Comparison of ENCODE assay signal across 1 cellular context in the genomic region with DNA sequence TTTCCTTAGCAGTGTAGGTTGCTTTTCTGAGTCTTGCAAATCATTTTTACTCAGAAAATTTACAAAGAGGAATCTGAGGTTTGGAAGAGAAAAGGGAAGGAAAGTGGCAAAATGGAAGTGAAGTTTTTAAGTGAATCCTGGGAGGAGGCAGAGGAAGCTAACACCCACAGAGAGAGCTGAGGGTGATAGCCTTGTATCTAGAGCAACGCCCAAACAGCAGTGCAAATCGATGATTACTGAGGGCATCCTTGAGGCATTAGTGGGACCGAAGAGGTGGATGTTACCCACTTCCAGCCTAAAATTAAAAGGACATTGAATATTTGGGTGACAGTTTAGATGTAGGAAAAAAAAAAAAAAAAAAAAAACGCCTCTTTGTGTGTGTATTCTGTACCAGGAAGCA.
TF ChIP-seq lines count a peak whose summit lies in the region.

No MANE protein-coding gene starts in this region.

TF ChIP-seq in GM23338, 12 proteins besides CTCF, POLR2A, EP300 and RAD21 (continued from another document):
- TF ChIP-seq, protein P1, sequence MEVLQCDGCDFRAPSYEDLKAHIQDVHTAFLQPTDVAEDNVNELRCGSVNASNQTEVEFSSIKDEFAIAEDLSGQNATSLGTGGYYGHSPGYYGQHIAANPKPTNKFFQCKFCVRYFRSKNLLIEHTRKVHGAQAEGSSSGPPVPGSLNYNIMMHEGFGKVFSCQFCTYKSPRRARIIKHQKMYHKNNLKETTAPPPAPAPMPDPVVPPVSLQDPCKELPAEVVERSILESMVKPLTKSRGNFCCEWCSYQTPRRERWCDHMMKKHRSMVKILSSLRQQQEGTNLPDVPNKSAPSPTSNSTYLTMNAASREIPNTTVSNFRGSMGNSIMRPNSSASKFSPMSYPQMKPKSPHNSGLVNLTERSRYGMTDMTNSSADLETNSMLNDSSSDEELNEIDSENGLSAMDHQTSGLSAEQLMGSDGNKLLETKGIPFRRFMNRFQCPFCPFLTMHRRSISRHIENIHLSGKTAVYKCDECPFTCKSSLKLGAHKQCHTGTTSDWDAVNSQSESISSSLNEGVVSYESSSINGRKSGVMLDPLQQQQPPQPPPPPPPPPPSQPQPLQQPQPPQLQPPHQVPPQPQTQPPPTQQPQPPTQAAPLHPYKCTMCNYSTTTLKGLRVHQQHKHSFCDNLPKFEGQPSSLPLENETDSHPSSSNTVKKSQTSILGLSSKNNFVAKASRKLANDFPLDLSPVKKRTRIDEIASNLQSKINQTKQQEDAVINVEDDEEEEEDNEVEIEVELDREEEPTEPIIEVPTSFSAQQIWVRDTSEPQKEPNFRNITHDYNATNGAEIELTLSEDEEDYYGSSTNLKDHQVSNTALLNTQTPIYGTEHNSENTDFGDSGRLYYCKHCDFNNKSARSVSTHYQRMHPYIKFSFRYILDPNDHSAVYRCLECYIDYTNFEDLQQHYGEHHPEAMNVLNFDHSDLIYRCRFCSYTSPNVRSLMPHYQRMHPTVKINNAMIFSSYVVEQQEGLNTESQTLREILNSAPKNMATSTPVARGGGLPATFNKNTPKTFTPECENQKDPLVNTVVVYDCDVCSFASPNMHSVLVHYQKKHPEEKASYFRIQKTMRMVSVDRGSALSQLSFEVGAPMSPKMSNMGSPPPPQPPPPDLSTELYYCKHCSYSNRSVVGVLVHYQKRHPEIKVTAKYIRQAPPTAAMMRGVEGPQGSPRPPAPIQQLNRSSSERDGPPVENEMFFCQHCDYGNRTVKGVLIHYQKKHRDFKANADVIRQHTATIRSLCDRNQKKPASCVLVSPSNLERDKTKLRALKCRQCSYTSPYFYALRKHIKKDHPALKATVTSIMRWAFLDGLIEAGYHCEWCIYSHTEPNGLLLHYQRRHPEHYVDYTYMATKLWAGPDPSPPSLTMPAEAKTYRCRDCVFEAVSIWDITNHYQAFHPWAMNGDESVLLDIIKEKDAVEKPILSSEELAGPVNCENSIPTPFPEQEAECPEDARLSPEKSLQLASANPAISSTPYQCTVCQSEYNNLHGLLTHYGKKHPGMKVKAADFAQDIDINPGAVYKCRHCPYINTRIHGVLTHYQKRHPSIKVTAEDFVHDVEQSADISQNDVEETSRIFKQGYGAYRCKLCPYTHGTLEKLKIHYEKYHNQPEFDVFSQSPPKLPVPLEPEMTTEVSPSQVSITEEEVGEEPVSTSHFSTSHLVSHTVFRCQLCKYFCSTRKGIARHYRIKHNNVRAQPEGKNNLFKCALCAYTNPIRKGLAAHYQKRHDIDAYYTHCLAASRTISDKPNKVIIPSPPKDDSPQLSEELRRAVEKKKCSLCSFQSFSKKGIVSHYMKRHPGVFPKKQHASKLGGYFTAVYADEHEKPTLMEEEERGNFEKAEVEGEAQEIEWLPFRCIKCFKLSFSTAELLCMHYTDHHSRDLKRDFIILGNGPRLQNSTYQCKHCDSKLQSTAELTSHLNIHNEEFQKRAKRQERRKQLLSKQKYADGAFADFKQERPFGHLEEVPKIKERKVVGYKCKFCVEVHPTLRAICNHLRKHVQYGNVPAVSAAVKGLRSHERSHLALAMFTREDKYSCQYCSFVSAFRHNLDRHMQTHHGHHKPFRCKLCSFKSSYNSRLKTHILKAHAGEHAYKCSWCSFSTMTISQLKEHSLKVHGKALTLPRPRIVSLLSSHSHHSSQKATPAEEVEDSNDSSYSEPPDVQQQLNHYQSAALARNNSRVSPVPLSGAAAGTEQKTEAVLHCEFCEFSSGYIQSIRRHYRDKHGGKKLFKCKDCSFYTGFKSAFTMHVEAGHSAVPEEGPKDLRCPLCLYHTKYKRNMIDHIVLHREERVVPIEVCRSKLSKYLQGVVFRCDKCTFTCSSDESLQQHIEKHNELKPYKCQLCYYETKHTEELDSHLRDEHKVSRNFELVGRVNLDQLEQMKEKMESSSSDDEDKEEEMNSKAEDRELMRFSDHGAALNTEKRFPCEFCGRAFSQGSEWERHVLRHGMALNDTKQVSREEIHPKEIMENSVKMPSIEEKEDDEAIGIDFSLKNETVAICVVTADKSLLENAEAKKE (CRISPR knock-in tag; IDR thresholded peaks at IDR 0.05), result no peak
- TF ChIP-seq STAT1 (IDR thresholded peaks at IDR 0.05; ENCODE audit: unreplicated experiment), result no peak
- TF ChIP-seq NANOG (IDR thresholded peaks at IDR 0.05; ENCODE audit: borderline replicate concordance), result no peak
- TF ChIP-seq ZNF114 (CRISPR knock-in tag; IDR thresholded peaks at IDR 0.05), result no peak
